Comparison of ENCODE assay signal across 18 cellular contexts in the genomic region with DNA sequence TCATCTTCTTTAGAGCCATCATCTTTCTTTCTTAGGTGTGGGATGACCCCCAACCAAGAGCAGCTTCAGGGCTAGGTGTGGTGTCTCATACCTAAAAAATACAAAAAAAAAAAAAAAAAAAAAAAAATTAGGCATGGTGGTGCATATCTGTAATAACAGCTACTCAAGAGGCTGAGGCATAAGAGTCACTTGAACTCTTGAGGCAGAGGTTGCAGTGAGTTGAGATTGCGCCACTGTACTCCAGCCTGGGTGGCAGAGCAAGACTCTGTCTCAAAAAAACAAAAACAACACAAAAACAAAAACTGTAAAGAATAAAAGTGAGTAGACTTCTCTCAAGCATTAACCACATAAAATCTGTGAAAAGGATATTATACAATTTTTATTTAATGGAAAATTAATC. TPM values are rescaled to one million over a fixed set of nuclear protein-coding genes. Genes with fewer than 3 reads are reported as not detected.
DNase-seq lines count a peak whose midpoint lies in the region; ATAC-seq and TF ChIP-seq lines count a peak whose summit lies in the region.
"Had no signal": no experiment of that assay in that cellular context is flagged by ENCODE, and none has a peak within 500 bp of the region (broad histone marks: within the 10 kb centered on the region; RNA-seq: fewer than 3 reads in every experiment).

No MANE protein-coding gene starts in this region.

- no peaks in the 10 kb centered on the region for H3K9me3 ChIP-seq in GM23248 (ENCODE audit: low read depth)
- H3K9me3 ChIP-seq in mesenchymal stem cell (ENCODE audit: control insufficient read depth, low read length): peaks cover 4% of the 10 kb centered on the region
- H3K9me3 ChIP-seq: BE2C had no signal

- intact Hi-C loops in left ventricle myocardium superior (cut with micrococcal nuclease): no loop called here

- H2BK120ac ChIP-seq in mesenchymal stem cell (ENCODE audit: low read depth, low read length): no peak overlapping the region

- in situ Hi-C loops in GM23248 (cut with MboI): no loop called here

- no peaks in the 10 kb centered on the region for H3K79me1 ChIP-seq in mesenchymal stem cell (replicated peaks; ENCODE audit: low read length, poor library complexity, severe bottlenecking)

- H3K27me3 ChIP-seq in GM23248 (replicated peaks; ENCODE audit: insufficient read depth) (no peaks in the 10 kb centered on the region), mesenchymal stem cell (ENCODE audit: control insufficient read depth in 1 of 2, insufficient read depth in 1 of 2, low read length in 2 of 2) (no peaks in the 10 kb centered on the region)
- H3K27me3 ChIP-seq: BE2C had no signal

- H4K91ac ChIP-seq in mesenchymal stem cell (ENCODE audit: low read length): no peak overlapping the region

- no peak for TF ChIP-seq CTCF in glutamatergic neuron (IDR thresholded peaks at IDR 0.05; ENCODE audit: partially characterized antibody, unreplicated experiment)

- H3K79me2 ChIP-seq in GM23248 (ENCODE audit: insufficient read depth): no peaks in the 10 kb centered on the region

- ATAC-seq in GM21381 (IDR thresholded peaks at IDR 0.05; ENCODE audit: unreplicated experiment): no peak
- no peak for ATAC-seq in left ventricle myocardium superior
- ATAC-seq: GM23338, K562 had no signal

- H3K4me1 ChIP-seq in GM23248 (ENCODE audit: insufficient read depth) (no peaks in the 10 kb centered on the region; the same call in 1 of the 2 replicates), mesenchymal stem cell (ENCODE audit: control insufficient read depth, insufficient read depth, low read depth, low read length) (no peaks in the 10 kb centered on the region)
- H3K4me1 ChIP-seq: BE2C had no signal

- H3K4me3 ChIP-seq in GM23248 (no peak overlapping the region), mesenchymal stem cell (ENCODE audit: insufficient read depth in 1 of 2, low read depth in 1 of 2, low read length in 2 of 2) (no peak overlapping the region)
- H3K4me3 ChIP-seq: GM23338, K562 had no signal

- no peak overlapping the region for H3K4ac ChIP-seq in mesenchymal stem cell (ENCODE audit: low read depth in 1 of 2, low read length in 2 of 2)

- peaks cover 16% of the 10 kb centered on the region for H3K36me3 Mint-ChIP-seq in glutamatergic neuron (ENCODE audit: unreplicated experiment)

- H2BK15ac ChIP-seq in mesenchymal stem cell (ENCODE audit: low read depth, poor library complexity, severe bottlenecking): no peak overlapping the region

- no peak overlapping the region for H3K18ac ChIP-seq in mesenchymal stem cell (ENCODE audit: low read depth in 1 of 2, low read length in 2 of 2)

- H3K23ac ChIP-seq in mesenchymal stem cell (ENCODE audit: low read length in 2 of 2): no peak overlapping the region

- H2AFZ ChIP-seq in GM23248 (no peak overlapping the region), mesenchymal stem cell (ENCODE audit: low read depth, low read length) (no peak overlapping the region)
- H2AFZ ChIP-seq: GM23338 had no signal

- H3K9me2 ChIP-seq in GM23248 (ENCODE audit: insufficient read depth): no peaks in the 10 kb centered on the region

- H3K4me2 ChIP-seq in GM23248 (ENCODE audit: unreplicated experiment) (no peak overlapping the region), mesenchymal stem cell (ENCODE audit: low read length, poor library complexity, severe bottlenecking) (no peak overlapping the region)
- H3K4me2 ChIP-seq: GM23338 had no signal

- H3K9ac ChIP-seq in GM23248 (no peak overlapping the region), mesenchymal stem cell (ENCODE audit: low read length) (no peak overlapping the region)

- H3K27ac ChIP-seq in GM23248 (no peak overlapping the region), mesenchymal stem cell (ENCODE audit: low read length, poor library complexity, severe bottlenecking) (no peak overlapping the region)

- DNase-seq in GM23248 (peak; percentile 7), iris pigment epithelial cell (ENCODE audit: low read depth) (peak; percentile 20), mesenchymal stem cell (peak; percentile 40), glutamatergic neuron (no peak), left ventricle myocardium superior (no peak)
- DNase-seq: ACHN; BE2C; C1 segment of cervical spinal cord; CD4-positive, CD25-positive, alpha-beta regulatory T cell; CD8-positive, alpha-beta memory T cell; COR-L47; DMS79 treated with DMSO at 0.1 percent for 48 hours; GF-D8; HCEC 1CT; IMR-90 had no signal

- no peaks in the 10 kb centered on the region for H3F3A ChIP-seq in GM23248 (ENCODE audit: insufficient read depth)

- peaks cover 12% of the 10 kb centered on the region for H3K9me3 Mint-ChIP-seq in glutamatergic neuron (ENCODE audit: unreplicated experiment)

- H2BK5ac ChIP-seq in mesenchymal stem cell (ENCODE audit: low read depth, low read length, poor library complexity, severe bottlenecking): no peak overlapping the region

- H3K36me3 ChIP-seq in GM23248 (ENCODE audit: low read depth) (no peaks in the 10 kb centered on the region), mesenchymal stem cell (ENCODE audit: control insufficient read depth in 1 of 2, insufficient read depth in 2 of 2, low read depth in 1 of 2, low read length in 2 of 2) (no peaks in the 10 kb centered on the region)
- H3K36me3 ChIP-seq: BE2C had no signal

- H4K20me1 ChIP-seq in GM23248 (ENCODE audit: insufficient read depth): no peaks in the 10 kb centered on the region

- 100% methylated on average over 1 of the region's 1 CpG for WGBS in GM23248 (ENCODE audit: low coverage in 1 of 2, low lambda C conversion rate in 2 of 2, missing lambda C conversion rate in 2 of 2), 2 experiments
- WGBS in mesenchymal stem cell: no CpG with 5 or more reads among the region's 1 CpG

- H2BK12ac ChIP-seq in mesenchymal stem cell (ENCODE audit: low read length in 2 of 2): no peak overlapping the region

- no peak overlapping the region for H4K8ac ChIP-seq in mesenchymal stem cell (ENCODE audit: low read length)

- H3K4me1 Mint-ChIP-seq in glutamatergic neuron (ENCODE audit: low read depth, unreplicated experiment): no peaks in the 10 kb centered on the region
- H3K4me1 Mint-ChIP-seq: GM23338 had no signal

- H2AK5ac ChIP-seq in mesenchymal stem cell (ENCODE audit: low read length, severe bottlenecking): no peak overlapping the region

- H3K27ac Mint-ChIP-seq in glutamatergic neuron (ENCODE audit: unreplicated experiment): no peak overlapping the region
- H3K27ac Mint-ChIP-seq: CD4-positive, CD25-positive, alpha-beta regulatory T cell; CD8-positive, alpha-beta memory T cell; GM23338 had no signal

- no peak overlapping the region for H3K4me3 Mint-ChIP-seq in glutamatergic neuron (ENCODE audit: unreplicated experiment)
- H3K4me3 Mint-ChIP-seq: CD4-positive, CD25-positive, alpha-beta regulatory T cell; CD8-positive, alpha-beta memory T cell; GM23338 had no signal

- H3K27me3 Mint-ChIP-seq in glutamatergic neuron (ENCODE audit: unreplicated experiment): no peaks in the 10 kb centered on the region
- H3K27me3 Mint-ChIP-seq: CD4-positive, CD25-positive, alpha-beta regulatory T cell had no signal

- H3K14ac ChIP-seq in mesenchymal stem cell (ENCODE audit: low read length in 2 of 2): no peak overlapping the region

RNA-seq across cellular contexts. Expression of gene ATF7IP, which starts 8.0 kb away (rescaled TPM):
- total RNA-seq in GM23248 (2014; rRNA removed; shearing (Covaris generic)): 14.3 and 17.7 TPM in 2 replicates
- polyA plus RNA-seq in GM23248 (2016; fragmentation: Nextera tagmentation; extraction: Ambion mirVana): 24.3 and 24.9 TPM in 2 replicates
- 14.7 TPM for polyA plus RNA-seq in mesenchymal stem cell (2013, experiment 1 of 2)
- polyA plus RNA-seq in mesenchymal stem cell (2013, experiment 2 of 2): 13.8 TPM
- total RNA-seq in glutamatergic neuron (ENCODE audit: unreplicated experiment) (204 TPM), left ventricle myocardium superior (58.5 TPM)

Comparison
In these comparisons a context has a peak if more than half of its experiments do, and no peak if none do; other contexts are left out.
1. DNase-seq: peak in GM23248 (single experiment), iris pigment epithelial cell (single experiment) and mesenchymal stem cell (single experiment); none in glutamatergic neuron (single experiment) and left ventricle myocardium superior (single experiment).